Comparison of ENCODE assay signal across 9 cellular contexts in genomic region chr2:37768491-37768925, GRCh38.
DNase-seq lines count a peak whose midpoint lies in the region; FAIRE-seq and TF ChIP-seq lines count a peak whose summit lies in the region.
"Had no signal": no experiment of that assay in that cellular context is flagged by ENCODE, and none has a peak within 500 bp of the region (broad histone marks: within the 10 kb centered on the region; RNA-seq: fewer than 3 reads in every experiment).

No MANE protein-coding gene starts in this region.

- H3K27ac ChIP-seq in small intestine (ENCODE audit: low read depth in 1 of 2, low read length in 1 of 2): peak overlapping the region in 1 of 2 donors; percentile 39

- TF ChIP-seq CTCF in Calu3 (IDR thresholded peaks at IDR 0.05; ENCODE audit: unreplicated experiment) (no peak), fibroblast of villous mesenchyme (IDR thresholded peaks at IDR 0.05; ENCODE audit: insufficient read depth, low read depth, low read length) (no peak), GM10248 (IDR thresholded peaks at IDR 0.05; ENCODE audit: control extremely low read depth, extremely low read depth, low read depth, missing control alignments) (no peak)

- no peak for FAIRE-seq in small intestine (lab: Jason Lieb, UNC)

- no peak overlapping the region for H3K27ac Mint-ChIP-seq in Calu3 (ENCODE audit: unreplicated experiment)

- H3K4me1 ChIP-seq in small intestine (ENCODE audit: control insufficient read depth in 2 of 2, insufficient read depth in 1 of 2, low read depth in 1 of 2, low read length in 1 of 2): peaks cover 0 to 2% of the 10 kb centered on the region in 2 donors

- H3K4me3 ChIP-seq in fibroblast of villous mesenchyme (ENCODE audit: low read depth, low read length): no peak overlapping the region
- no peak overlapping the region for H3K4me3 ChIP-seq in small intestine (ENCODE audit: low read depth in 1 of 2, low read length in 2 of 2)

- intact Hi-C loops in Calu3 (cut with micrococcal nuclease; ENCODE audit: unreplicated experiment): no loop called here

- H3K9me3 Mint-ChIP-seq in Calu3 (ENCODE audit: low read depth, unreplicated experiment): peaks cover 3% of the 10 kb centered on the region

- WGBS in small intestine, 3 donors: 59 to 69% (median 65%) methylated on average over 4 of the region's 4 CpGs

- POLR2A ChIA-PET in GM10248 (lab: Yijun Ruan, JAX): no interaction called here

- H3K9me3 ChIP-seq in small intestine (ENCODE audit: control insufficient read depth, low read depth): no peaks in the 10 kb centered on the region

- H3K36me3 ChIP-seq in small intestine (ENCODE audit: control insufficient read depth in 2 of 2, insufficient read depth in 2 of 2, low read length in 2 of 2): no peaks in the 10 kb centered on the region

- CTCF ChIA-PET in Calu3 (lab: Charles Lee): no interaction called here
- CTCF ChIA-PET in GM10248 (lab: Yijun Ruan, JAX): interaction anchor here (0.9 kb wide), 1 partner anchor 64 kb away, joined by 3 read pairs; no protein-coding TSS in a partner anchor

- peaks cover 29% of the 10 kb centered on the region for H3K4me1 Mint-ChIP-seq in Calu3 (ENCODE audit: low read depth, unreplicated experiment)

- no peaks in the 10 kb centered on the region for H3K27me3 ChIP-seq in small intestine (ENCODE audit: control insufficient read depth in 2 of 2, insufficient read depth in 2 of 2, low read length in 2 of 2)

- H3K27me3 Mint-ChIP-seq in Calu3 (ENCODE audit: unreplicated experiment): no peaks in the 10 kb centered on the region

- BruUV-seq in Calu3 (replicated peaks; lab: Mats Ljungman, UMichigan): no TSS peak

- H3K36me3 Mint-ChIP-seq in Calu3 (ENCODE audit: insufficient read depth, unreplicated experiment): no peaks in the 10 kb centered on the region

- DNase-seq in Calu3: peak; percentile 58
- DNase-seq in RPMI7951 (ENCODE audit: low read depth): peak; percentile 98
- DNase-seq in fibroblast of villous mesenchyme (ENCODE audit: low read depth): peak; percentile 91
- DNase-seq in renal cortical epithelial cell (ENCODE audit: low read depth): peak; percentile 93
- no peak for DNase-seq in GM10248 (ENCODE audit: extremely low spot score)
- no peak for DNase-seq in ureter (ENCODE audit: low spot score)
- no peak for DNase-seq in activated T-cell treated with anti-CD3 and anti-CD28 coated beads for 4 hours
- no peak for DNase-seq in small intestine
- DNase-seq: NCI-H69 had no signal

- no peak overlapping the region for H3K4me3 Mint-ChIP-seq in Calu3 (ENCODE audit: low read depth, unreplicated experiment)

Comparison
In these comparisons a context has a peak if more than half of its experiments do, and no peak if none do; other contexts are left out.
1. DNase-seq: peak in Calu3 (single experiment), RPMI7951 (single experiment), fibroblast of villous mesenchyme (single experiment) and renal cortical epithelial cell (single experiment); none in GM10248 (single experiment), ureter (single experiment), activated T-cell treated with anti-CD3 and anti-CD28 coated beads for 4 hours (single experiment) and small intestine (single experiment).